Comparison of ENCODE assay signal across 8 cellular contexts in genomic region chr17:7477392-7478275, GRCh38. TPM values are rescaled to one million over a fixed set of nuclear protein-coding genes. Genes with fewer than 3 reads are reported as not detected.
DNase-seq lines count a peak whose midpoint lies in the region; ATAC-seq and TF ChIP-seq lines count a peak whose summit lies in the region.

No MANE protein-coding gene starts in this region.

- no peak for TF ChIP-seq CTCF in AG09309 (IDR thresholded peaks at IDR 0.05; ENCODE audit: control insufficient read depth, insufficient read depth, low read depth, low read length, missing control alignments)
- TF ChIP-seq CTCF in Loucy (conservative IDR thresholded peaks at IDR 0.05; ENCODE audit: low read length) = no peak
- TF ChIP-seq CTCF in adrenal gland (IDR thresholded peaks at IDR 0.05) = no peak
- no peak for TF ChIP-seq CTCF in heart left ventricle (IDR thresholded peaks at IDR 0.05)

- WGBS in adrenal gland, 4 donors = 11 to 22% (median 15%) methylated on average over 19 to 26 of the region's 26 CpGs
- 13 to 17% (median 15%) methylated on average over 21 to 26 of the region's 26 CpGs for whole genome bisulfite sequencing in heart left ventricle, 4 donors

- ATAC-seq in heart left ventricle (peak; percentile 5 to 43 (median 21)), GM21447 (IDR thresholded peaks at IDR 0.05; ENCODE audit: unreplicated experiment) (no peak), HG02759 (IDR thresholded peaks at IDR 0.05; ENCODE audit: unreplicated experiment) (no peak), HG03571 (IDR thresholded peaks at IDR 0.05; ENCODE audit: unreplicated experiment) (no peak)

- no peaks in the 10 kb centered on the region for H3K36me3 ChIP-seq in Loucy (ENCODE audit: insufficient read depth, low read length)
- H3K36me3 ChIP-seq in adrenal gland (replicated peaks in 1 of 2) = no peaks in the 10 kb centered on the region
- no peaks in the 10 kb centered on the region for H3K36me3 ChIP-seq in heart left ventricle

- peak overlapping the region; percentile 87 to 100 (median 99) for H3K27ac ChIP-seq in adrenal gland
- H3K27ac ChIP-seq in heart left ventricle = peak overlapping the region; percentile 99 to 100 (median 100)

- H2AFZ ChIP-seq in Loucy (ENCODE audit: low read length) = no peak overlapping the region

- H3K4me2 ChIP-seq in Loucy (ENCODE audit: low read depth, low read length, poor library complexity, severe bottlenecking) = peak overlapping the region; percentile 83

- TF ChIP-seq POLR2A in adrenal gland (IDR thresholded peaks at IDR 0.05) (peak; percentile 40 to 85), heart left ventricle (IDR thresholded peaks at IDR 0.05) (no peak)

- no peaks in the 10 kb centered on the region for H3K27me3 ChIP-seq in Loucy (ENCODE audit: insufficient read depth, low read length, poor library complexity, severe bottlenecking)
- no peaks in the 10 kb centered on the region for H3K27me3 ChIP-seq in adrenal gland
- no peaks in the 10 kb centered on the region for H3K27me3 ChIP-seq in heart left ventricle

- intact Hi-C loops in adrenal gland (cut with DNase I) = loop anchor here in 1 of 2 donors (5.0 kb wide), 1 partner anchor 40 kb away; the partner anchor contains the start of genes FGF11 and TMEM102
- intact Hi-C loops in heart left ventricle (cut with DNase I) = loop anchor here in 4 of 10 donors (2.0 to 5.0 kb wide), 2 partner anchors 21 to 35 kb away; no protein-coding TSS in a partner anchor

- H3K9me2 ChIP-seq in Loucy (replicated peaks; ENCODE audit: low read depth, low read length) = no peaks in the 10 kb centered on the region

- H3F3A ChIP-seq in Loucy (ENCODE audit: low read depth) = no peaks in the 10 kb centered on the region

- H3K4me3 ChIP-seq in AG09309 (ENCODE audit: control insufficient read depth, low read depth, low read length) (peak overlapping the region; percentile 52), Loucy (ENCODE audit: low read length, poor library complexity, severe bottlenecking) (peak overlapping the region; percentile 82), adrenal gland (peak overlapping the region in 3 of 4 donors; percentile 76 to 99 (median 88)), heart left ventricle (peak overlapping the region; percentile 77 to 100 (median 96))

- H3K9ac ChIP-seq in Loucy (ENCODE audit: low read depth, low read length, poor library complexity, severe bottlenecking) = peak overlapping the region; percentile 95

- peaks cover 81% of the 10 kb centered on the region for H3K79me2 ChIP-seq in Loucy (ENCODE audit: insufficient read depth, low read length)

- H3K4me1 ChIP-seq in Loucy (ENCODE audit: insufficient read depth, low read length, poor library complexity, severe bottlenecking) (peaks cover 38% of the 10 kb centered on the region), adrenal gland (replicated peaks in 1 of 2) (peaks cover 42 to 48% of the 10 kb centered on the region in 2 donors), heart left ventricle (peaks cover 7 to 77% (median 53%) of the 10 kb centered on the region in 12 donors)

- H4K20me1 ChIP-seq in Loucy (ENCODE audit: insufficient read depth, low read length, poor library complexity, severe bottlenecking) = peaks cover 24% of the 10 kb centered on the region

- H3K9me3 ChIP-seq in Loucy (ENCODE audit: insufficient read depth, low read depth, low read length) = no peaks in the 10 kb centered on the region
- H3K9me3 ChIP-seq in adrenal gland (replicated peaks in 1 of 3) = no peaks in the 10 kb centered on the region
- no peaks in the 10 kb centered on the region for H3K9me3 ChIP-seq in heart left ventricle

- DNase-seq in AG09309 (ENCODE audit: low read depth) (peak; percentile 86), adrenal gland (peak in 6 of 7 donors; percentile 72 to 85 (median 78)), heart left ventricle (peak; percentile 44 to 71 (median 59)), pons (ENCODE audit: low spot score) (peak; percentile 60)

RNA-seq across cellular contexts. Expression of gene ZBTB4, which starts 1.8 kb away (rescaled TPM):
- total RNA-seq in adrenal gland (100 to 1,000 TPM in 1 of 8 donors, 10 to 100 TPM in 7; 54.0 to 111 (median 76.4) TPM), heart left ventricle (10 to 100 TPM; 51.8 to 77.2 (median 59.5) TPM)
- polyA plus RNA-seq in adrenal gland (10 to 100 TPM; 30.0 to 59.6 (median 54.6) TPM), heart left ventricle (10 to 100 TPM; 29.3 to 35.3 TPM)

RNA-seq across cellular contexts. Expression of gene SLC35G6, which starts 3.6 kb away (rescaled TPM):
- total RNA-seq in adrenal gland = not detected
- under 1 TPM in 1 of 3 donors, not detected in 2; 0.24 TPM for polyA plus RNA-seq in adrenal gland
- total RNA-seq in heart left ventricle = not detected
- polyA plus RNA-seq in heart left ventricle = under 1 TPM in 1 of 2 donors, not detected in 1; 0.08 TPM

RNA-seq across cellular contexts. Expression of gene POLR2A, which starts 6.5 kb away (rescaled TPM):
- total RNA-seq in adrenal gland = 100 to 1,000 TPM in 5 of 8 donors, 10 to 100 TPM in 3; 84.2 to 172 (median 118) TPM
- polyA plus RNA-seq in adrenal gland = 10 to 100 TPM; 19.3 to 80.4 (median 58.7) TPM
- 10 to 100 TPM; 31.4 to 77.6 (median 50.7) TPM for total RNA-seq in heart left ventricle
- 10 to 100 TPM; 17.3 to 18.5 TPM for polyA plus RNA-seq in heart left ventricle

RNA-seq across cellular contexts. Expression of gene CHRNB1, which starts 32.8 kb away (rescaled TPM):
- total RNA-seq in adrenal gland (10 to 100 TPM; 18.7 to 56.3 (median 39.0) TPM), heart left ventricle (10 to 100 TPM in 7 of 9 donors, 1 to 10 TPM in 2; 8.2 to 14.2 (median 11.0) TPM)
- polyA plus RNA-seq in adrenal gland (10 to 100 TPM; 32.2 to 40.8 (median 32.9) TPM), heart left ventricle (10 to 100 TPM; 11.2 to 27.3 TPM)

RNA-seq across cellular contexts. Expression of gene FGF11, which starts 38.3 kb away (rescaled TPM):
- total RNA-seq in adrenal gland = 10 to 100 TPM; 12.8 to 76.7 (median 27.3) TPM
- polyA plus RNA-seq in adrenal gland = 10 to 100 TPM; 10.2 to 33.2 (median 19.2) TPM
- total RNA-seq in heart left ventricle = 1 to 10 TPM; 2.8 to 9.6 (median 7.8) TPM
- polyA plus RNA-seq in heart left ventricle = 1 to 10 TPM; 1.6 to 9.6 TPM

Comparison
In these comparisons a context has a peak if more than half of its experiments do, and no peak if none do; other contexts are left out.
1. POLR2A ChIP-seq: peak in adrenal gland (2 of 2); none in heart left ventricle (0 of 2).
2. ATAC-seq: peak in heart left ventricle (4 of 4); none in GM21447 (single experiment), HG02759 (single experiment) and HG03571 (single experiment).
3. Peak in every context shown above with its lines, with median percentiles within 50 percentile points of each other: DNase-seq and H3K4me3 ChIP-seq.